1 cellular context compared by ENCODE assay signal in the genomic region with DNA sequence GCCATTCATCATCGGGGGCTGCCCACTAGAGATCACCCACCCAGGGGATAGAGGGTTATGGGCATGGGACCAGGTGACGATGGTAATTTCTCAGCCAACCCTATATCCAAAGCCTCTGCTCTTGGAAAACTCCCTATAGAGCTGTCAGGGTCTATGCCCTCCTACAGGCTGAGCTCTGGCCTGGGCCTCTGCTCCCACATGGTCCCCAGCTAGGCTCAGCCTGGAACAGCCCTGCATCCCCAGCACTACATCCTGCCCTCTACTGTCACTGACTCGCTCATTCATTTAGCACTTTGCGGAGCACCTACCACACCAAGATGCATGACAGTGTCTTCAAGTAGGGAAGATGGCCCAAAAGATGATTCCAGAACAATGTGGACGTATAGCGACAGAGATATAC.
TF ChIP-seq lines count a peak whose summit lies in the region.

No MANE protein-coding gene starts in this region.

TF ChIP-seq in SK-N-SH treated with all-trans-retinoic acid at 6 μM for 48 hours, 23 proteins besides CTCF, POLR2A, EP300 and RAD21 (continued from another document):
- TF ChIP-seq ZC3H10 (CRISPR knock-in tag; IDR thresholded peaks at IDR 0.05) (no peak), ISL1 (CRISPR knock-in tag; IDR thresholded peaks at IDR 0.05) (no peak), PPARA (CRISPR knock-in tag; IDR thresholded peaks at IDR 0.05; ENCODE audit: borderline replicate concordance) (no peak), ZNF70 (CRISPR knock-in tag; IDR thresholded peaks at IDR 0.05) (no peak), TCF4 (CRISPR knock-in tag; IDR thresholded peaks at IDR 0.05; ENCODE audit: borderline replicate concordance) (no peak), SNAI2 (CRISPR knock-in tag; IDR thresholded peaks at IDR 0.05) (no peak), BACH2 (CRISPR knock-in tag; IDR thresholded peaks at IDR 0.05; ENCODE audit: borderline replicate concordance) (no peak), OSR1 (CRISPR knock-in tag; IDR thresholded peaks at IDR 0.05) (no peak)
- TF ChIP-seq, protein P1, sequence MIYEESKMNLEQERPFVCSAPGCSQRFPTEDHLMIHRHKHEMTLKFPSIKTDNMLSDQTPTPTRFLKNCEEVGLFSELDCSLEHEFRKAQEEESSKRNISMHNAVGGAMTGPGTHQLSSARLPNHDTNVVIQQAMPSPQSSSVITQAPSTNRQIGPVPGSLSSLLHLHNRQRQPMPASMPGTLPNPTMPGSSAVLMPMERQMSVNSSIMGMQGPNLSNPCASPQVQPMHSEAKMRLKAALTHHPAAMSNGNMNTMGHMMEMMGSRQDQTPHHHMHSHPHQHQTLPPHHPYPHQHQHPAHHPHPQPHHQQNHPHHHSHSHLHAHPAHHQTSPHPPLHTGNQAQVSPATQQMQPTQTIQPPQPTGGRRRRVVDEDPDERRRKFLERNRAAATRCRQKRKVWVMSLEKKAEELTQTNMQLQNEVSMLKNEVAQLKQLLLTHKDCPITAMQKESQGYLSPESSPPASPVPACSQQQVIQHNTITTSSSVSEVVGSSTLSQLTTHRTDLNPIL (CRISPR knock-in tag; IDR thresholded peaks at IDR 0.05; ENCODE audit: low read depth), result no peak
TF ChIP-seq in SK-N-SH treated with all-trans-retinoic acid at 6 μM for 48 hours: peak in this region for 0.
